Comparison of ENCODE assay signal across 8 cellular contexts in genomic region chr19:47609885-47610545, GRCh38. TPM values are rescaled to one million over a fixed set of nuclear protein-coding genes. Genes with fewer than 3 reads are reported as not detected.
DNase-seq lines count a peak whose midpoint lies in the region; ATAC-seq, FAIRE-seq and TF ChIP-seq lines count a peak whose summit lies in the region.

No MANE protein-coding gene starts in this region.

- H3K9me3 ChIP-seq in MG63, result no peaks in the 10 kb centered on the region
- no peaks in the 10 kb centered on the region for H3K9me3 ChIP-seq in lower lobe of right lung

- peak; percentile 73 for DNase-seq in DMS53 (lab: John Stamatoyannopoulos, UW)
- DNase-seq in MG63, result peak; percentile 53
- DNase-seq in activated CD4-positive, alpha-beta T cell treated with anti-CD3 and anti-CD28 coated beads, Interleukin-2, amount 50 U/mL, for 48 hours, result peak; percentile 49 to 57
- peak; percentile 70 for DNase-seq in ecto neural progenitor cell (ENCODE audit: low spot score)
- DNase-seq in lower lobe of right lung, result peak; percentile 65
- peak; percentile 13 for DNase-seq in stimulated activated CD8-positive, alpha-beta memory T cell treated with anti-CD3 and anti-CD28 coated beads, Interleukin-12 subunit alpha, Interleukin-12 subunit beta, amount 100 ng/mL, for 4 hours (ENCODE audit: low read depth)
- no peak for DNase-seq in NCI-H2107 (lab: John Stamatoyannopoulos, UW)
- DNase-seq in HTR-8/SVneo (ENCODE audit: insufficient read length, low spot score), result no peak

- H3K36me3 ChIP-seq in MG63 (peaks cover 14% of the 10 kb centered on the region), lower lobe of right lung (peaks cover 9% of the 10 kb centered on the region)

- H3K4me1 ChIP-seq in lower lobe of right lung, result peaks cover 45% of the 10 kb centered on the region

- no peak for TF ChIP-seq CTCF in lower lobe of right lung (IDR thresholded peaks at IDR 0.05)

- H3K4me3 ChIP-seq in MG63 (peak overlapping the region; percentile 100), lower lobe of right lung (peak overlapping the region; percentile 97)

- peak overlapping the region; percentile 84 for H3K27ac ChIP-seq in lower lobe of right lung

- intact Hi-C loops in lower lobe of right lung (cut with DNase I), result no loop called here

- peak; percentile 5 to 33 for ATAC-seq in lower lobe of right lung

- FAIRE-seq in HTR-8/SVneo (lab: Jason Lieb, UNC), result no peak

- H3K27me3 ChIP-seq in MG63, result no peaks in the 10 kb centered on the region
- H3K27me3 ChIP-seq in lower lobe of right lung (ENCODE audit: low read depth), result no peaks in the 10 kb centered on the region

RNA-seq across cellular contexts. Expression of gene BICRA, which starts 1.1 kb away (rescaled TPM):
- total RNA-seq in MG63 (2014; rRNA removed; shearing (Covaris generic); ENCODE audit: low replicate concordance), result 0.10 and 0.52 TPM in 2 replicates
- 18.3 TPM for total RNA-seq in lower lobe of right lung

RNA-seq across cellular contexts. Expression of gene ZNF541, which starts 37.1 kb away (rescaled TPM):
- 0.36 and 0.69 TPM in 2 replicates for total RNA-seq in MG63 (2014; rRNA removed; shearing (Covaris generic); ENCODE audit: low replicate concordance)
- total RNA-seq in lower lobe of right lung, result 0.89 TPM

Comparison
In these comparisons a context has a peak if more than half of its experiments do, and no peak if none do; other contexts are left out.
1. DNase-seq: peak in DMS53 (single experiment), MG63 (single experiment), activated CD4-positive, alpha-beta T cell treated with anti-CD3 and anti-CD28 coated beads, Interleukin-2, amount 50 U/mL, for 48 hours (2 of 2), ecto neural progenitor cell (single experiment), lower lobe of right lung (single experiment) and stimulated activated CD8-positive, alpha-beta memory T cell treated with anti-CD3 and anti-CD28 coated beads, Interleukin-12 subunit alpha, Interleukin-12 subunit beta, amount 100 ng/mL, for 4 hours (single experiment); none in NCI-H2107 (single experiment) and HTR-8/SVneo (single experiment).
2. RNA of gene BICRA, which starts 1.1 kb away (total RNA-seq): 18.3 TPM in lower lobe of right lung (single experiment); 0.10 to 0.52 TPM in MG63; every median in the first group is over 10 times any median in the second.